In genomic region chr1:58041621-58042020, GRCh38 we compare ENCODE assay signal across 28 cellular contexts.
DNase-seq lines count a peak whose midpoint lies in the region; ATAC-seq and TF ChIP-seq lines count a peak whose summit lies in the region.
"Had no signal": no experiment of that assay in that cellular context is flagged by ENCODE, and none has a peak within 500 bp of the region (broad histone marks: within the 10 kb centered on the region; RNA-seq: fewer than 3 reads in every experiment).

No MANE protein-coding gene starts in this region.

- CTCF ChIA-PET in Calu3 (lab: Charles Lee) (no interaction called here), mammary epithelial cell (lab: Charles Lee; ENCODE audit: low non-redundant PET) (no interaction called here)

- H3K79me2 ChIP-seq in mammary epithelial cell (ENCODE audit: insufficient read depth, low read length), result no peaks in the 10 kb centered on the region

- H3K4me3 ChIP-seq in mammary epithelial cell (replicated peaks in 1 of 3; ENCODE audit: insufficient read depth in 1 of 3, low read depth in 2 of 3, low read length in 3 of 3), result no peak overlapping the region
- H3K4me3 ChIP-seq: ascending aorta; BLaER1 treated with 17β-estradiol and CSF1 and Interleukin-3, amounts not matched to agents 10 nM and 100 nM; GM12878; sigmoid colon; SK-N-MC; suprapubic skin had no signal

- H3K9ac ChIP-seq in mammary epithelial cell (ENCODE audit: insufficient read depth, low read length), result no peak overlapping the region
- H3K9ac ChIP-seq: BLaER1 treated with 17β-estradiol and CSF1 and Interleukin-3, amounts not matched to agents 10 nM and 100 nM had no signal

- H3K9me3 ChIP-seq in mammary epithelial cell (replicated peaks; ENCODE audit: insufficient read depth, low read length), result no peaks in the 10 kb centered on the region
- H3K9me3 ChIP-seq: ascending aorta, neutrophil, sigmoid colon, suprapubic skin had no signal

- intact Hi-C loops in Calu3 (cut with micrococcal nuclease; ENCODE audit: unreplicated experiment) (loop anchor here (10.0 kb wide), 1 partner anchor 1207 kb away; no protein-coding TSS in a partner anchor), mammary epithelial cell (cut with micrococcal nuclease) (no loop called here)
- intact Hi-C loops in activated CD4-positive, alpha-beta T cell treated with anti-CD3 and anti-CD28 coated beads, Interleukin-2, amount 10 ng/mL, durations not matched to agents 24 days and 14 days (cut with micrococcal nuclease), result loop anchor here (10.0 kb wide), 1 partner anchor 1207 kb away; no protein-coding TSS in a partner anchor

- no peaks in the 10 kb centered on the region for H3K36me3 ChIP-seq in mammary epithelial cell (ENCODE audit: insufficient read depth, low read length)
- H3K36me3 ChIP-seq: ascending aorta; BLaER1 treated with 17β-estradiol and CSF1 and Interleukin-3, amounts not matched to agents 10 nM and 100 nM; neutrophil; sigmoid colon; suprapubic skin had no signal

- peak overlapping the region; percentile 24 for H3K4me2 ChIP-seq in mammary epithelial cell (ENCODE audit: insufficient read depth, low read depth, low read length)
- H3K4me2 ChIP-seq: BLaER1 treated with 17β-estradiol and CSF1 and Interleukin-3, amounts not matched to agents 10 nM and 100 nM had no signal

- H3K27me3 ChIP-seq in mammary epithelial cell (ENCODE audit: insufficient read depth, low read length), result peaks cover 2% of the 10 kb centered on the region
- H3K27me3 ChIP-seq: ascending aorta; BLaER1 treated with 17β-estradiol and CSF1 and Interleukin-3, amounts not matched to agents 10 nM and 100 nM; sigmoid colon; suprapubic skin had no signal

- H3K27ac Mint-ChIP-seq in Calu3 (ENCODE audit: unreplicated experiment) (no peak overlapping the region), glutamatergic neuron (ENCODE audit: unreplicated experiment) (no peak overlapping the region)
- H3K27ac Mint-ChIP-seq in activated CD4-positive, alpha-beta T cell treated with anti-CD3 and anti-CD28 coated beads, Interleukin-2, amount 10 ng/mL, durations not matched to agents 24 days and 14 days, result no peak overlapping the region
- H3K27ac Mint-ChIP-seq: activated CD4-positive, alpha-beta T cell treated with anti-CD3 and anti-CD28 coated beads for 36 hours; activated naive CD8-positive, alpha-beta T cell treated with anti-CD3 and anti-CD28 coated beads, Interleukin-2, amount 10 ng/mL, durations not matched to agents 7 days and 5 days; progenitor cell of endocrine pancreas had no signal

- H3K27me3 Mint-ChIP-seq in Calu3 (ENCODE audit: unreplicated experiment) (no peaks in the 10 kb centered on the region), glutamatergic neuron (ENCODE audit: unreplicated experiment) (peaks cover 2% of the 10 kb centered on the region)
- H3K27me3 Mint-ChIP-seq in activated CD4-positive, alpha-beta T cell treated with anti-CD3 and anti-CD28 coated beads, Interleukin-2, amount 10 ng/mL, durations not matched to agents 24 days and 14 days, result peaks cover 5% of the 10 kb centered on the region
- H3K27me3 Mint-ChIP-seq: activated naive CD8-positive, alpha-beta T cell treated with anti-CD3 and anti-CD28 coated beads, Interleukin-2, amount 10 ng/mL, durations not matched to agents 7 days and 5 days had no signal

- H3K9me3 Mint-ChIP-seq in Calu3 (ENCODE audit: low read depth, unreplicated experiment) (no peaks in the 10 kb centered on the region), glutamatergic neuron (ENCODE audit: unreplicated experiment) (no peaks in the 10 kb centered on the region)
- H3K9me3 Mint-ChIP-seq in activated CD4-positive, alpha-beta T cell treated with anti-CD3 and anti-CD28 coated beads, Interleukin-2, amount 10 ng/mL, durations not matched to agents 24 days and 14 days, result no peaks in the 10 kb centered on the region
- H3K9me3 Mint-ChIP-seq: activated naive CD8-positive, alpha-beta T cell treated with anti-CD3 and anti-CD28 coated beads, Interleukin-2, amount 10 ng/mL, durations not matched to agents 7 days and 5 days; central memory CD8-positive, alpha-beta T cell had no signal

- H3K4me1 Mint-ChIP-seq in Calu3 (ENCODE audit: low read depth, unreplicated experiment) (peaks cover 28% of the 10 kb centered on the region), glutamatergic neuron (ENCODE audit: low read depth, unreplicated experiment) (no peaks in the 10 kb centered on the region)
- H3K4me1 Mint-ChIP-seq in activated CD4-positive, alpha-beta T cell treated with anti-CD3 and anti-CD28 coated beads, Interleukin-2, amount 10 ng/mL, durations not matched to agents 24 days and 14 days, result no peaks in the 10 kb centered on the region
- H3K4me1 Mint-ChIP-seq: activated CD4-positive, alpha-beta T cell treated with anti-CD3 and anti-CD28 coated beads for 36 hours; activated naive CD8-positive, alpha-beta T cell treated with anti-CD3 and anti-CD28 coated beads, Interleukin-2, amount 10 ng/mL, durations not matched to agents 7 days and 5 days; central memory CD8-positive, alpha-beta T cell had no signal

- no peaks in the 10 kb centered on the region for H4K20me1 ChIP-seq in mammary epithelial cell (ENCODE audit: insufficient read depth, low read length)
- H4K20me1 ChIP-seq: BLaER1 treated with 17β-estradiol and CSF1 and Interleukin-3, amounts not matched to agents 10 nM and 100 nM had no signal

- WGBS in mammary epithelial cell (ENCODE audit: low coverage, missing lambda C conversion rate), result 0% methylated on average over 2 of the region's 2 CpGs

- H2AFZ ChIP-seq in mammary epithelial cell (ENCODE audit: low read depth, low read length), result no peak overlapping the region

- ATAC-seq in GM21526 (IDR thresholded peaks at IDR 0.05; ENCODE audit: low FRiP score, unreplicated experiment), result no peak
- ATAC-seq in GM18498 (IDR thresholded peaks at IDR 0.05; ENCODE audit: unreplicated experiment), result no peak
- ATAC-seq: activated CD4-positive, alpha-beta T cell treated with anti-CD3 and anti-CD28 coated beads for 36 hours; GM12878; left lobe of liver had no signal

- DNase-seq in Calu3 (peak; percentile 47), LoVo (ENCODE audit: low spot score) (peak; percentile 89), mammary epithelial cell (peak; percentile 88), kidney glomerular epithelial cell (lab: John Stamatoyannopoulos, UW) (peak; percentile 84), glutamatergic neuron (no peak)
- no peak for DNase-seq in activated CD4-positive, alpha-beta T cell treated with anti-CD3 and anti-CD28 coated beads, Interleukin-2, amount 10 ng/mL, durations not matched to agents 24 days and 14 days
- DNase-seq: activated CD4-positive, alpha-beta T cell treated with anti-CD3 and anti-CD28 coated beads for 36 hours; activated effector memory CD4-positive, alpha-beta T cell treated with anti-CD3 and anti-CD28 coated beads, Interleukin-2, amount 50 U/mL, for 16 hours; activated naive CD8-positive, alpha-beta T cell treated with anti-CD3 and anti-CD28 coated beads, Interleukin-2, amount 10 ng/mL, durations not matched to agents 7 days and 5 days; activated T-cell treated with anti-CD3 and anti-CD28 coated beads, Interleukin-2, amount 50 U/mL, for 1 hour; DMS79 treated with DMSO at 0.1 percent for 48 hours; head of caudate nucleus; NCI-H1092; NCI-H187 treated with DMSO at 0.1 percent for 48 hours; sigmoid colon; stimulated activated CD4-positive, alpha-beta T cell treated with anti-CD3 and anti-CD28 coated beads, Interleukin-4, amount 100 ng/mL, for 4 hours; stimulated activated naive CD4-positive, alpha-beta T cell had no signal

- peaks cover 17% of the 10 kb centered on the region for H3K4me1 ChIP-seq in mammary epithelial cell (ENCODE audit: insufficient read depth, low read length)
- H3K4me1 ChIP-seq: ascending aorta, sigmoid colon, suprapubic skin had no signal

- BruUV-seq in Calu3 (replicated peaks; lab: Mats Ljungman, UMichigan), result no TSS peak
- BruUV-seq in mammary epithelial cell (replicated peaks; lab: Mats Ljungman, UMichigan), result no TSS peak

- dilution Hi-C loops in mammary epithelial cell (cut with HindIII; ENCODE audit: low sequenced_read_pairs), result no loop called here

- no peak for TF ChIP-seq CTCF in Calu3 (IDR thresholded peaks at IDR 0.05; ENCODE audit: unreplicated experiment)
- TF ChIP-seq CTCF in mammary epithelial cell (conservative IDR thresholded peaks at IDR 0.05 in 1 of 2, IDR thresholded peaks at IDR 0.05 in 1 of 2; ENCODE audit: extremely low read depth in 1 of 2, insufficient read depth in 1 of 2, low read depth in 1 of 2, low read length in 2 of 2), result no peak
- TF ChIP-seq CTCF in glutamatergic neuron (IDR thresholded peaks at IDR 0.05; ENCODE audit: partially characterized antibody, unreplicated experiment), result no peak

- H3K4me3 Mint-ChIP-seq in Calu3 (ENCODE audit: low read depth, unreplicated experiment), result no peak overlapping the region
- H3K4me3 Mint-ChIP-seq in activated CD4-positive, alpha-beta T cell treated with anti-CD3 and anti-CD28 coated beads, Interleukin-2, amount 10 ng/mL, durations not matched to agents 24 days and 14 days, result no peak overlapping the region
- no peak overlapping the region for H3K4me3 Mint-ChIP-seq in glutamatergic neuron (ENCODE audit: unreplicated experiment)
- H3K4me3 Mint-ChIP-seq: activated CD4-positive, alpha-beta T cell treated with anti-CD3 and anti-CD28 coated beads for 36 hours; activated naive CD8-positive, alpha-beta T cell treated with anti-CD3 and anti-CD28 coated beads, Interleukin-2, amount 10 ng/mL, durations not matched to agents 7 days and 5 days; central memory CD8-positive, alpha-beta T cell had no signal

- no peak overlapping the region for H3K27ac ChIP-seq in mammary epithelial cell (ENCODE audit: insufficient read depth, low read depth, low read length)
- H3K27ac ChIP-seq: ascending aorta; BLaER1 treated with 17β-estradiol and CSF1 and Interleukin-3, amounts not matched to agents 10 nM and 100 nM; neutrophil; sigmoid colon; SK-N-MC; suprapubic skin had no signal

- in situ Hi-C loops in mammary epithelial cell (cut with MboI; ENCODE audit: low sequenced_read_pairs in 2 of 2), result loop anchor here in 1 of 2 donors (25.0 kb wide), 1 partner anchor 1204 kb away; no protein-coding TSS in a partner anchor

- H3K36me3 Mint-ChIP-seq in Calu3 (ENCODE audit: insufficient read depth, unreplicated experiment), result no peaks in the 10 kb centered on the region
- H3K36me3 Mint-ChIP-seq in activated CD4-positive, alpha-beta T cell treated with anti-CD3 and anti-CD28 coated beads, Interleukin-2, amount 10 ng/mL, durations not matched to agents 24 days and 14 days (ENCODE audit: low read depth), result no peaks in the 10 kb centered on the region
- H3K36me3 Mint-ChIP-seq in glutamatergic neuron (ENCODE audit: unreplicated experiment), result no peaks in the 10 kb centered on the region

Comparison
In these comparisons a context has a peak if more than half of its experiments do, and no peak if none do; other contexts are left out.
1. DNase-seq: peak in Calu3 (single experiment), LoVo (single experiment), mammary epithelial cell (single experiment) and kidney glomerular epithelial cell (single experiment); none in activated CD4-positive, alpha-beta T cell treated with anti-CD3 and anti-CD28 coated beads, Interleukin-2, amount 10 ng/mL, durations not matched to agents 24 days and 14 days (single experiment) and glutamatergic neuron (single experiment).